ENCODE assay signal across 22 cellular contexts in genomic region chr3:13502791-13503060, GRCh38. TPM values are rescaled to one million over a fixed set of nuclear protein-coding genes. Genes with fewer than 3 reads are reported as not detected.
DNase-seq lines count a peak whose midpoint lies in the region; ATAC-seq and TF ChIP-seq lines count a peak whose summit lies in the region.
"Had no signal": no experiment of that assay in that cellular context is flagged by ENCODE, and none has a peak within 500 bp of the region (broad histone marks: within the 10 kb centered on the region; RNA-seq: fewer than 3 reads in every experiment).

No MANE protein-coding gene starts in this region.

- H3K36me3 ChIP-seq in lower lobe of right lung (peaks cover 16% of the 10 kb centered on the region), upper lobe of right lung (no peaks in the 10 kb centered on the region)
- H3K36me3 ChIP-seq: BE2C; BLaER1 treated with 17β-estradiol and CSF1 and Interleukin-3, amounts not matched to agents 10 nM and 100 nM had no signal

- H3K27ac ChIP-seq in lower lobe of right lung = no peak overlapping the region
- no peak overlapping the region for H3K27ac ChIP-seq in upper lobe of right lung
- H3K27ac ChIP-seq: A549; BLaER1 treated with 17β-estradiol and CSF1 and Interleukin-3, amounts not matched to agents 10 nM and 100 nM had no signal

- intact Hi-C loops in left cardiac atrium (cut with DNase I) (no loop called here), Right ventricle myocardium inferior (cut with DNase I) (loop anchor here (5.0 kb wide), 1 partner anchor 45 kb away; the partner anchor contains the start of gene FBLN2), lower lobe of right lung (cut with DNase I) (no loop called here), upper lobe of right lung (cut with DNase I) (no loop called here)

- DNase-seq in left cardiac atrium (peak; percentile 13), Right ventricle myocardium inferior (ENCODE audit: missing footprints) (no peak), lower lobe of right lung (peak; percentile 17), upper lobe of right lung (peak; percentile 44), NCI-H82 treated with DMSO at 0.1 percent for 48 hours (lab: John Stamatoyannopoulos, UW; ENCODE audit: unreplicated experiment) (no peak)
- DNase-seq: 8988T; ACHN; AML-193; BE2C; CD4-positive, alpha-beta T cell; DMS 273 treated with DMSO at 0.1 percent for 48 hours; DMS79; EL; GDM1; H9 had no signal

- no peaks in the 10 kb centered on the region for H3K27me3 ChIP-seq in lower lobe of right lung (ENCODE audit: low read depth)
- H3K27me3 ChIP-seq in upper lobe of right lung = no peaks in the 10 kb centered on the region
- H3K27me3 ChIP-seq: BE2C; BLaER1 treated with 17β-estradiol and CSF1 and Interleukin-3, amounts not matched to agents 10 nM and 100 nM had no signal

- H3K4me1 ChIP-seq in lower lobe of right lung (no peaks in the 10 kb centered on the region), upper lobe of right lung (no peaks in the 10 kb centered on the region)
- H3K4me1 ChIP-seq: BE2C had no signal

- H3K4me3 ChIP-seq in lower lobe of right lung (no peak overlapping the region), upper lobe of right lung (no peak overlapping the region)
- H3K4me3 ChIP-seq: A549; BLaER1 treated with 17β-estradiol and CSF1 and Interleukin-3, amounts not matched to agents 10 nM and 100 nM; GM12878; GM23338 had no signal

- TF ChIP-seq CTCF in lower lobe of right lung (IDR thresholded peaks at IDR 0.05) (no peak), upper lobe of right lung (IDR thresholded peaks at IDR 0.05) (no peak)

- H3K9me3 ChIP-seq in lower lobe of right lung (no peaks in the 10 kb centered on the region), upper lobe of right lung (no peaks in the 10 kb centered on the region)
- H3K9me3 ChIP-seq: A549; BE2C; BLaER1 treated with 17β-estradiol and CSF1 and Interleukin-3, amounts not matched to agents 10 nM and 100 nM had no signal

- no peak for ATAC-seq in left cardiac atrium
- ATAC-seq in Right ventricle myocardium inferior = no peak
- no peak for ATAC-seq in lower lobe of right lung
- ATAC-seq in upper lobe of right lung = no peak
- ATAC-seq in SK-N-SH treated with all-trans-retinoic acid at 6 μM for 48 hours = no peak
- ATAC-seq: A549, GM12878, GM23338, HCT116 had no signal

TF ChIP-seq in SK-N-SH treated with all-trans-retinoic acid at 6 μM for 48 hours, 23 proteins besides CTCF, POLR2A, EP300 and RAD21:
- TF ChIP-seq CREB5 (CRISPR knock-in tag; IDR thresholded peaks at IDR 0.05; ENCODE audit: low read depth) = no peak
- TF ChIP-seq ZFP3 (CRISPR knock-in tag; IDR thresholded peaks at IDR 0.05) = no peak
- TF ChIP-seq OSR1 (CRISPR knock-in tag; IDR thresholded peaks at IDR 0.05) = no peak
- TF ChIP-seq SNAI2 (CRISPR knock-in tag; IDR thresholded peaks at IDR 0.05) = no peak
- TF ChIP-seq RARB (CRISPR knock-in tag; IDR thresholded peaks at IDR 0.05) = no peak

RNA-seq across cellular contexts. Expression of gene HDAC11, which starts 22.6 kb away (rescaled TPM):
- total RNA-seq in left cardiac atrium = 10 to 100 TPM; 27.6 to 36.0 TPM
- 37.5 TPM for total RNA-seq in Right ventricle myocardium inferior
- total RNA-seq in lower lobe of right lung = 18.2 TPM
- total RNA-seq in upper lobe of right lung = 15.0 TPM

RNA-seq across cellular contexts. Expression of gene FBLN2, which starts 46.2 kb away (rescaled TPM):
- total RNA-seq in left cardiac atrium = 100 to 1,000 TPM; 178 to 256 TPM
- total RNA-seq in Right ventricle myocardium inferior = 81.1 TPM
- total RNA-seq in lower lobe of right lung = 40.8 TPM
- total RNA-seq in upper lobe of right lung = 32.9 TPM
- total RNA-seq: H4 had no signal

Comparison
In these comparisons a context has a peak if more than half of its experiments do, and no peak if none do; other contexts are left out.
1. DNase-seq: peak in left cardiac atrium (single experiment), lower lobe of right lung (single experiment) and upper lobe of right lung (single experiment); none in Right ventricle myocardium inferior (single experiment) and NCI-H82 treated with DMSO at 0.1 percent for 48 hours (single experiment).